8 cellular contexts compared by ENCODE assay signal in the genomic region with DNA sequence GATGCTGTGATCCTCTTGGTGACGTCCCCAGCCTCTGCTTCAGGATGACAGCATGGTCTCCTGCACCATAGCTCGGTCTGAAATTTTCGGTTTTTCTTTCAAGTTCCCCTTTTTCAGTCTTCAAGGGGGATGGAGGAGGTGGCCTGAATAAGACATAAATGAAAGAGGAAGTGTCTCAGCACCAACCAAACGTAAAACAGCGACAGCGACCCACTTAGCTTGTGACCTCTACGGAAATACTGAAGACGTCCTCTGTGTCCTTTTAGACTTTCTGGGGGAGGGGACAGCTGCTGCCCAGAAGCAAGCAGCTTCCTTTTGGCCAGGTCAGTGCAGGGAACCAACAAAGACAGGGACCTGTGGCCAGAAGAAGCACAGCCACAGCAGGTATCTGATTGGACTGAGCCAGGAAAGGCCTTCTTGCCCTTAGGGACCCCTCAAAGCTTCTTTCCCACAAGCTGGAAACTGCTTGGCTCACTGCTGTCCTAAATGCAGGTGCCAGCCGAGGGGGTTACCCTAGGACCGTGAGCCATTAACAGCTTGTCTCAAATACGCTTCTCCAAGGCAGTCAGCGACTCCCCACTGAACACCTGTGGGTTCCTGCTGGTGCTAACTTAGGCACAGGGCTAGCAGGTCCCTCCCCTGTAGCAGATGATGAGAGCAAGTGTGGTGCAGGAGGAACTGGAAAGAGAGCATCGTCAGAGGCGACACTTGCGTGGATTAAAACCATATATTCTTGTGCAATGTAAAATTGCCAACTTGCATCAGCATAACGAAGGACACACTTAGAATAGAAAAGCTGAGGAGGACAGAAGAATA.
DNase-seq lines count a peak whose midpoint lies in the region; ATAC-seq, FAIRE-seq and TF ChIP-seq lines count a peak whose summit lies in the region.
"Not testable (repeated sequence)": the region's sequence is repeated elsewhere in the genome, so short reads cannot be mapped to it uniquely, and the experiment has no call there.

No MANE protein-coding gene starts in this region.

- not testable (repeated sequence) for H2AFZ ChIP-seq in IMR-90 (replicated peaks; ENCODE audit: low read length, poor library complexity)

- not testable (repeated sequence) for H3K4me2 ChIP-seq in IMR-90 (ENCODE audit: low read depth, low read length)

- H2BK5ac ChIP-seq in IMR-90 (ENCODE audit: low read depth, low read length, poor library complexity, severe bottlenecking): not testable (repeated sequence)

- not testable (repeated sequence) for H3K27me3 ChIP-seq in IMR-90 (ENCODE audit: control insufficient read depth, insufficient read depth, low read length); right cardiac atrium (ENCODE audit: control insufficient read depth, insufficient read depth); skeletal muscle tissue (ENCODE audit: control insufficient read depth in 3 of 3, insufficient read depth in 3 of 3, low read length in 3 of 3)

- not testable (repeated sequence) for BruUV-seq in IMR-90 (replicated peaks; lab: Mats Ljungman, UMichigan)

- H3K23ac ChIP-seq in IMR-90 (ENCODE audit: low read depth, low read length): not testable (repeated sequence)

- H3K9ac ChIP-seq in IMR-90 (ENCODE audit: low read depth, low read length); skeletal muscle tissue (ENCODE audit: low read depth in 1 of 3, low read length in 3 of 3): not testable (repeated sequence)

- H4K20me1 ChIP-seq in IMR-90 (ENCODE audit: insufficient read depth, low read length): not testable (repeated sequence)

- H4K91ac ChIP-seq in IMR-90 (ENCODE audit: insufficient read depth, low read depth, low read length): not testable (repeated sequence)

- H3K18ac ChIP-seq in IMR-90 (ENCODE audit: low read depth, low read length): not testable (repeated sequence)

- 73% methylated on average over 5 of the region's 16 CpGs; no CpG with 5 or more reads in 1 of the 2 experiments for WGBS in IMR-90 (ENCODE audit: extremely low coverage in 2 of 2, insufficient read length in 1 of 2), 2 experiments
- 57% methylated on average over 16 of the region's 16 CpGs for WGBS in right cardiac atrium

- not testable (repeated sequence) for H2AK5ac ChIP-seq in IMR-90 (ENCODE audit: low read depth, low read length)

- intact Hi-C loops in IMR-90 (cut with micrococcal nuclease): not testable (repeated sequence)
- intact Hi-C loops in activated naive CD4-positive, alpha-beta T cell treated with anti-CD3 and anti-CD28 coated beads for 36 hours (cut with micrococcal nuclease): loop anchor here (1.0 kb wide), 4 partner anchors 12 to 114 kb away; no protein-coding TSS in a partner anchor
- intact Hi-C loops in right cardiac atrium (cut with DNase I): loop anchor here in 1 of 4 donors (10.0 kb wide), 1 partner anchor 69 kb away; a partner anchor contains a TSS

- not testable (repeated sequence) for H2BK20ac ChIP-seq in IMR-90 (ENCODE audit: low read depth, low read length)

- H3K4me1 Mint-ChIP-seq in activated naive CD4-positive, alpha-beta T cell treated with anti-CD3 and anti-CD28 coated beads for 36 hours (ENCODE audit: low read depth): peaks cover 32% of the 10 kb centered on the region

- H3K9me3 ChIP-seq in HEK293 (ENCODE audit: control insufficient read depth, insufficient read depth, low read depth, low read length); IMR-90 (ENCODE audit: control insufficient read depth, insufficient read depth, low read length); right cardiac atrium (ENCODE audit: control insufficient read depth, low read length); skeletal muscle tissue (ENCODE audit: control insufficient read depth in 3 of 3, low read length in 3 of 3): not testable (repeated sequence)

- FAIRE-seq in urothelium cell line (lab: Jason Lieb, UNC): peak; percentile 74

- in situ Hi-C loops in IMR-90 (cut with MboI; ENCODE audit: low sequenced_read_pairs): not testable (repeated sequence)

- TF ChIP-seq RAD21 in IMR-90 (IDR thresholded peaks at IDR 0.05; ENCODE audit: low read length): not testable (repeated sequence)

- dilution Hi-C loops in IMR-90 (cut with HindIII; ENCODE audit: low sequenced_read_pairs, unreplicated experiment): not testable (repeated sequence)

- not testable (repeated sequence) for H3K27me3 Mint-ChIP-seq in activated naive CD4-positive, alpha-beta T cell treated with anti-CD3 and anti-CD28 coated beads for 36 hours (ENCODE audit: low read depth)

- H2BK15ac ChIP-seq in IMR-90 (ENCODE audit: low read depth, low read length): not testable (repeated sequence)

- not testable (repeated sequence) for H3K9me3 Mint-ChIP-seq in activated naive CD4-positive, alpha-beta T cell treated with anti-CD3 and anti-CD28 coated beads for 36 hours

- peak overlapping the region; percentile 95 for H3K27ac Mint-ChIP-seq in activated naive CD4-positive, alpha-beta T cell treated with anti-CD3 and anti-CD28 coated beads for 36 hours

- POLR2A ChIA-PET in HEK293 (lab: Yijun Ruan, JAX): interaction anchor here (1.2 kb wide), 1 partner anchor 10 kb away, joined by 4 read pairs; no protein-coding TSS in a partner anchor
- POLR2A ChIA-PET in IMR-90 (lab: Charles Lee; ENCODE audit: unreplicated experiment): not testable (repeated sequence)

- H3K56ac ChIP-seq in IMR-90 (ENCODE audit: extremely low read depth, insufficient read depth, low read length): not testable (repeated sequence)

- H4K8ac ChIP-seq in IMR-90 (ENCODE audit: low read depth in 2 of 2, low read length in 2 of 2): not testable (repeated sequence)

- TF ChIP-seq CTCF in HEK293 (tag by site-specific recombination; IDR thresholded peaks at IDR 0.05); IMR-90 (conservative IDR thresholded peaks at IDR 0.05; ENCODE audit: low read depth, low read length): not testable (repeated sequence)

- not testable (repeated sequence) for H3K79me1 ChIP-seq in IMR-90 (ENCODE audit: low read depth in 1 of 2, low read length in 2 of 2)

- H3K14ac ChIP-seq in IMR-90 (replicated peaks; ENCODE audit: low read depth, low read length): 0 out of 2 replicates have a peak overlapping the region, but pooled peaks have one; percentile 26

- CTCF ChIA-PET in HEK293 (lab: Yijun Ruan, JAX); IMR-90 (lab: Yijun Ruan, JAX): not testable (repeated sequence)
- CTCF ChIA-PET in activated naive CD4-positive, alpha-beta T cell treated with anti-CD3 and anti-CD28 coated beads for 36 hours (lab: Charles Lee): interaction anchor here (0.6 to 2.0 kb wide), 10 partner anchors 11 to 138 kb away, joined by 3 to 5 read pairs (median 3); no protein-coding TSS in a partner anchor

- not testable (repeated sequence) for H3K4ac ChIP-seq in IMR-90 (ENCODE audit: low read depth, low read length)

- H3K4me3 ChIP-seq in HEK293 (ENCODE audit: low read depth, low read length); IMR-90 (ENCODE audit: insufficient read depth, low read depth, low read length); right cardiac atrium (ENCODE audit: low read length); skeletal muscle tissue (ENCODE audit: low read length in 3 of 3): not testable (repeated sequence)

- TF ChIP-seq POLR2A in IMR-90 (IDR thresholded peaks at IDR 0.05; ENCODE audit: low read depth, low read length): not testable (repeated sequence)

- not testable (repeated sequence) for H2AK9ac ChIP-seq in IMR-90 (replicated peaks; ENCODE audit: low read depth, low read length, poor library complexity)

- not testable (repeated sequence) for H3K27ac ChIP-seq in HEK293 (ENCODE audit: extremely low read depth, low read depth, low read length); IMR-90 (ENCODE audit: insufficient read depth, low read length)
- peak overlapping the region; percentile 82 for H3K27ac ChIP-seq in right cardiac atrium (ENCODE audit: low read length)
- peak overlapping the region; percentile 65 for H3K27ac ChIP-seq in skeletal muscle tissue (ENCODE audit: low read depth, low read length)

- peak; percentile 74 for ATAC-seq in GM18519 (IDR thresholded peaks at IDR 0.05; ENCODE audit: low FRiP score, unreplicated experiment)
- ATAC-seq in IMR-90 (ENCODE audit: low read depth): not testable (repeated sequence)
- ATAC-seq in right cardiac atrium: peak; percentile 23 to 43

- H3K9me1 ChIP-seq in IMR-90 (ENCODE audit: insufficient read depth, low read length): not testable (repeated sequence)

- not testable (repeated sequence) for H3K4me1 ChIP-seq in HEK293 (ENCODE audit: control insufficient read depth, insufficient read depth, low read length); IMR-90 (ENCODE audit: control insufficient read depth, insufficient read depth, low read length); right cardiac atrium (ENCODE audit: control insufficient read depth, insufficient read depth, low read length)
- peaks cover 9 to 31% (median 17%) of the 10 kb centered on the region in 3 donors for H3K4me1 ChIP-seq in skeletal muscle tissue (ENCODE audit: control insufficient read depth in 3 of 3, insufficient read depth in 3 of 3, low read length in 3 of 3)

- DNase-seq in IMR-90; urothelium cell line (ENCODE audit: low spot score): not testable (repeated sequence)
- DNase-seq in UCSD-AML1 (lab: John Stamatoyannopoulos, UW; ENCODE audit: unreplicated experiment) (peak; percentile 65), right cardiac atrium (peak; percentile 28 to 53 (median 45))
- DNase-seq in activated naive CD4-positive, alpha-beta T cell treated with anti-CD3 and anti-CD28 coated beads for 36 hours: peak; percentile 80

- not testable (repeated sequence) for H4K5ac ChIP-seq in IMR-90 (ENCODE audit: low read depth, low read length)

- H3K36me3 Mint-ChIP-seq in activated naive CD4-positive, alpha-beta T cell treated with anti-CD3 and anti-CD28 coated beads for 36 hours (ENCODE audit: low read depth): not testable (repeated sequence)

- peak overlapping the region; percentile 73 for H3K4me3 Mint-ChIP-seq in activated naive CD4-positive, alpha-beta T cell treated with anti-CD3 and anti-CD28 coated beads for 36 hours

- H3K36me3 ChIP-seq in HEK293 (ENCODE audit: control insufficient read depth in 2 of 2, insufficient read depth in 1 of 2, low read length in 2 of 2); IMR-90 (ENCODE audit: control insufficient read depth, insufficient read depth, low read length); skeletal muscle tissue (ENCODE audit: control insufficient read depth in 3 of 3, insufficient read depth in 3 of 3, low read length in 3 of 3): not testable (repeated sequence)

- not testable (repeated sequence) for H2BK120ac ChIP-seq in IMR-90 (ENCODE audit: low read depth, low read length)

TF ChIP-seq in HEK293, 187 proteins besides CTCF, POLR2A, EP300 and RAD21 (continues in another document):
- peak; percentile 43; the same call in 1 of the 2 replicates for TF ChIP-seq SCRT2 (tag by site-specific recombination; IDR thresholded peaks at IDR 0.05)
